Comparison of ENCODE assay signal across 8 cellular contexts in genomic region chr19:52028027-52028779, GRCh38.
DNase-seq lines count a peak whose midpoint lies in the region; TF ChIP-seq lines count a peak whose summit lies in the region.

TSS of gene ZNF614 (minus strand) at chr19:52028379. CDS start at chr19:52025745, 2,634 bp downstream.

- peaks cover 4% of the 10 kb centered on the region for H3K9me3 ChIP-seq in HAP-1
- H3K9me3 ChIP-seq in MM.1S (replicated peaks; ENCODE audit: insufficient read depth, low read length), result no peaks in the 10 kb centered on the region
- peaks cover 29% of the 10 kb centered on the region for H3K9me3 ChIP-seq in SK-N-MC (ENCODE audit: low read depth, low read length)

- H3K4me1 ChIP-seq in HAP-1, result peaks cover 3% of the 10 kb centered on the region; the same call in 1 of the 2 replicates
- H3K4me1 ChIP-seq in MM.1S (ENCODE audit: low read length), result no peaks in the 10 kb centered on the region

- peak within 1 kb of the TSS; percentile 58 for H3K9ac ChIP-seq in MM.1S (ENCODE audit: low read length)
- peak within 1 kb of the TSS; percentile 91 for H3K9ac ChIP-seq in SK-N-MC (ENCODE audit: insufficient read length)

- H3K27ac Mint-ChIP-seq in activated naive CD4-positive, alpha-beta T cell treated with anti-CD3 and anti-CD28 coated beads, Interleukin-2, amount 50 U/mL, for 24 hours, result peak within 1 kb of the TSS; percentile 97

- H3K36me3 ChIP-seq in HAP-1 (replicated peaks) (peaks cover 36% of the 10 kb centered on the region), MM.1S (replicated peaks; ENCODE audit: insufficient read depth, low read length) (no peaks in the 10 kb centered on the region), SK-N-MC (ENCODE audit: insufficient read depth, low read length) (peaks cover 50% of the 10 kb centered on the region)

- H3K27ac ChIP-seq in MM.1S (ENCODE audit: low read length), result peak within 1 kb of the TSS; percentile 50; the same call in 1 of the 2 replicates
- H3K27ac ChIP-seq in SK-N-MC, result peak within 1 kb of the TSS; percentile 80

- peak; percentile 54 for DNase-seq in GF-D8 (lab: John Stamatoyannopoulos, UW)
- peak; percentile 71 to 85 for DNase-seq in HAP-1 (ENCODE audit: low spot score in 2 of 2)
- peak; percentile 82 for DNase-seq in MM.1S
- no peak for DNase-seq in SK-N-MC (ENCODE audit: low read depth, low spot score)
- DNase-seq in globus pallidus (ENCODE audit: low spot score), result peak; percentile 91
- DNase-seq in nucleus accumbens (lab: John Stamatoyannopoulos, UW), result peak in 55 of 56 donors; percentile 56 to 98 (median 85)
- DNase-seq in superior temporal gyrus (ENCODE audit: extremely low spot score), result peak; percentile 94

- H3F3A ChIP-seq in MM.1S (ENCODE audit: insufficient read depth, low read length), result no peaks in the 10 kb centered on the region

- in situ Hi-C loops in HAP-1 (cut with MboI; ENCODE audit: low sequenced_read_pairs), result no loop called here

- H4K20me1 ChIP-seq in MM.1S (ENCODE audit: insufficient read depth, low read length), result no peaks in the 10 kb centered on the region

- no peaks in the 10 kb centered on the region for H3K9me2 ChIP-seq in MM.1S (replicated peaks; ENCODE audit: insufficient read depth, low read length)

- H3K79me2 ChIP-seq in MM.1S (ENCODE audit: low read length), result no peaks in the 10 kb centered on the region

- no peak for TF ChIP-seq CTCF in MM.1S (IDR thresholded peaks at IDR 0.05; ENCODE audit: low read length)

- H3K27me3 ChIP-seq in HAP-1 (ENCODE audit: low read depth) (no peaks in the 10 kb centered on the region), MM.1S (replicated peaks; ENCODE audit: insufficient read depth, low read length) (no peaks in the 10 kb centered on the region)

- H3K4me3 ChIP-seq in HAP-1, result peak within 1 kb of the TSS; percentile 89
- peak within 1 kb of the TSS; percentile 70 for H3K4me3 ChIP-seq in MM.1S (ENCODE audit: low read length)
- H3K4me3 ChIP-seq in SK-N-MC, result peak within 1 kb of the TSS; percentile 96

- H3K27me3 Mint-ChIP-seq in activated naive CD4-positive, alpha-beta T cell treated with anti-CD3 and anti-CD28 coated beads, Interleukin-2, amount 50 U/mL, for 24 hours, result no peaks in the 10 kb centered on the region

- H2AFZ ChIP-seq in MM.1S (ENCODE audit: low read length), result peak within 1 kb of the TSS; percentile 79

- H3K36me3 Mint-ChIP-seq in activated naive CD4-positive, alpha-beta T cell treated with anti-CD3 and anti-CD28 coated beads, Interleukin-2, amount 50 U/mL, for 24 hours, result peaks cover 63% of the 10 kb centered on the region

- H3K4me1 Mint-ChIP-seq in activated naive CD4-positive, alpha-beta T cell treated with anti-CD3 and anti-CD28 coated beads, Interleukin-2, amount 50 U/mL, for 24 hours, result peaks cover 33% of the 10 kb centered on the region

- peak within 1 kb of the TSS; percentile 61; the same call in 1 of the 2 replicates for H3K4me2 ChIP-seq in MM.1S (ENCODE audit: low read depth, low read length)

- H3K9me3 Mint-ChIP-seq in activated naive CD4-positive, alpha-beta T cell treated with anti-CD3 and anti-CD28 coated beads, Interleukin-2, amount 50 U/mL, for 24 hours, result peaks cover 17% of the 10 kb centered on the region

- peak within 1 kb of the TSS; percentile 94 for H3K4me3 Mint-ChIP-seq in activated naive CD4-positive, alpha-beta T cell treated with anti-CD3 and anti-CD28 coated beads, Interleukin-2, amount 50 U/mL, for 24 hours
